ENCODE assay signal across 1 cellular context in the genomic region with DNA sequence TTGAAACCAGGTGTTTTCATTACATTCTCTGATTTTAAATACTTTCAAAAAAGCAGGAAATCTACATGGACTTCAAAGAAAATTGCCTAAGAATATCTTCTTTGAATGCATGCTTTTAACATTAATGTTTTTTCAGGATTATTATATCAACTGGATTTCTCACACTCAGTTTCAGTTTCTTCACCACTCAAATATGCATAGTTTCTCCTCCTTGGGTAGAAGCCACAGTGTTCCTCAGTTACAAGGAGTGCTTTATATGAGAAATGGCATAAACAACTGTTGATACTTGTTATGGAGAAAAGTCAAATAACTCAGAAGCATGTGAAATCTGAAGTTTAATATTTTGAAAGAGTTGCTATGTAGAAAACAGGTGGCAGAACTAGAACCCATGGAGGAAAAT.
TF ChIP-seq lines count a peak whose summit lies in the region.

No MANE protein-coding gene starts in this region.

TF ChIP-seq in HepG2, 621 proteins besides CTCF, POLR2A, EP300 and RAD21 (continued from another document):
- TF ChIP-seq, protein P1, sequence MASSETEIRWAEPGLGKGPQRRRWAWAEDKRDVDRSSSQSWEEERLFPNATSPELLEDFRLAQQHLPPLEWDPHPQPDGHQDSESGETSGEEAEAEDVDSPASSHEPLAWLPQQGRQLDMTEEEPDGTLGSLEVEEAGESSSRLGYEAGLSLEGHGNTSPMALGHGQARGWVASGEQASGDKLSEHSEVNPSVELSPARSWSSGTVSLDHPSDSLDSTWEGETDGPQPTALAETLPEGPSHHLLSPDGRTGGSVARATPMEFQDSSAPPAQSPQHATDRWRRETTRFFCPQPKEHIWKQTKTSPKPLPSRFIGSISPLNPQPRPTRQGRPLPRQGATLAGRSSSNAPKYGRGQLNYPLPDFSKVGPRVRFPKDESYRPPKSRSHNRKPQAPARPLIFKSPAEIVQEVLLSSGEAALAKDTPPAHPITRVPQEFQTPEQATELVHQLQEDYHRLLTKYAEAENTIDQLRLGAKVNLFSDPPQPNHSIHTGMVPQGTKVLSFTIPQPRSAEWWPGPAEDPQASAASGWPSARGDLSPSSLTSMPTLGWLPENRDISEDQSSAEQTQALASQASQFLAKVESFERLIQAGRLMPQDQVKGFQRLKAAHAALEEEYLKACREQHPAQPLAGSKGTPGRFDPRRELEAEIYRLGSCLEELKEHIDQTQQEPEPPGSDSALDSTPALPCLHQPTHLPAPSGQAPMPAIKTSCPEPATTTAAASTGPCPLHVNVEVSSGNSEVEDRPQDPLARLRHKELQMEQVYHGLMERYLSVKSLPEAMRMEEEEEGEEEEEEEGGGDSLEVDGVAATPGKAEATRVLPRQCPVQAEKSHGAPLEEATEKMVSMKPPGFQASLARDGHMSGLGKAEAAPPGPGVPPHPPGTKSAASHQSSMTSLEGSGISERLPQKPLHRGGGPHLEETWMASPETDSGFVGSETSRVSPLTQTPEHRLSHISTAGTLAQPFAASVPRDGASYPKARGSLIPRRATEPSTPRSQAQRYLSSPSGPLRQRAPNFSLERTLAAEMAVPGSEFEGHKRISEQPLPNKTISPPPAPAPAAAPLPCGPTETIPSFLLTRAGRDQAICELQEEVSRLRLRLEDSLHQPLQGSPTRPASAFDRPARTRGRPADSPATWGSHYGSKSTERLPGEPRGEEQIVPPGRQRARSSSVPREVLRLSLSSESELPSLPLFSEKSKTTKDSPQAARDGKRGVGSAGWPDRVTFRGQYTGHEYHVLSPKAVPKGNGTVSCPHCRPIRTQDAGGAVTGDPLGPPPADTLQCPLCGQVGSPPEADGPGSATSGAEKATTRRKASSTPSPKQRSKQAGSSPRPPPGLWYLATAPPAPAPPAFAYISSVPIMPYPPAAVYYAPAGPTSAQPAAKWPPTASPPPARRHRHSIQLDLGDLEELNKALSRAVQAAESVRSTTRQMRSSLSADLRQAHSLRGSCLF (CRISPR knock-in tag; IDR thresholded peaks at IDR 0.05; ENCODE audit: borderline replicate concordance) = no peak
- TF ChIP-seq BCL6 (CRISPR knock-in tag; IDR thresholded peaks at IDR 0.05) (no peak), HOXA3 (CRISPR knock-in tag; IDR thresholded peaks at IDR 0.05) (no peak), GTF2F1 (IDR thresholded peaks at IDR 0.05; ENCODE audit: low read length) (no peak), ARNTL (CRISPR knock-in tag; IDR thresholded peaks at IDR 0.05) (no peak), ZFYVE20 (CRISPR knock-in tag; IDR thresholded peaks at IDR 0.05; ENCODE audit: borderline replicate concordance, low read depth) (no peak), ZNF788 (CRISPR knock-in tag; IDR thresholded peaks at IDR 0.05; ENCODE audit: borderline replicate concordance) (no peak), NBN (conservative IDR thresholded peaks at IDR 0.05) (no peak)
TF ChIP-seq in HepG2: peak in this region for 0.
